16 cellular contexts compared by ENCODE assay signal in genomic region chr5:173883347-173883924, GRCh38.
"Had no signal": no experiment of that assay in that cellular context is flagged by ENCODE, and none has a peak within 500 bp of the region (broad histone marks: within the 10 kb centered on the region; RNA-seq: fewer than 3 reads in every experiment).

No MANE protein-coding gene starts in this region.

- H3K4me3 ChIP-seq: cardiac muscle cell, gastrocnemius medialis, heart right ventricle, right atrium auricular region, skin epidermis, transverse colon had no signal

- H3K27ac ChIP-seq: cardiac muscle cell, gastrocnemius medialis, right atrium auricular region had no signal

- H3K27ac Mint-ChIP-seq: activated naive CD4-positive, alpha-beta T cell treated with anti-CD3 and anti-CD28 coated beads for 36 hours; activated T-helper 2 cell treated with anti-CD3 and anti-CD28 coated beads, Interferon-gamma antibody, Interleukin-2, Interleukin-4, amounts not matched to agents 10 μg/mL and 5 μg/mL and 100 μg/mL, durations not matched to agents 14 hours and 24 hours and 36 hours had no signal

- H3K9me3 ChIP-seq: gastrocnemius medialis, heart right ventricle, neutrophil, right atrium auricular region, transverse colon had no signal

- H3K36me3 ChIP-seq: cardiac muscle cell, gastrocnemius medialis, heart right ventricle, neutrophil, right atrium auricular region, transverse colon had no signal

- H3K27me3 ChIP-seq: cardiac muscle cell, gastrocnemius medialis, heart right ventricle, neutrophil, right atrium auricular region, transverse colon had no signal

- H3K27me3 Mint-ChIP-seq: naive thymus-derived CD4-positive, alpha-beta T cell had no signal

- H3K4me3 Mint-ChIP-seq: activated naive CD4-positive, alpha-beta T cell treated with anti-CD3 and anti-CD28 coated beads for 36 hours had no signal

- DNase-seq: activated CD4-positive, CD25-positive, alpha-beta regulatory T cell treated with anti-CD3 and anti-CD28 coated beads, Interleukin-2, amount 50 U/mL, for 72 hours; activated naive CD4-positive, alpha-beta T cell treated with anti-CD3 and anti-CD28 coated beads for 36 hours; gastrocnemius medialis; heart right ventricle; naive thymus-derived CD4-positive, alpha-beta T cell; posterior cingulate gyrus; stimulated activated CD4-positive, alpha-beta T cell treated with anti-CD3 and anti-CD28 coated beads, Interleukin-4, amount 100 ng/mL, for 4 hours; stimulated activated CD8-positive, alpha-beta memory T cell treated with anti-CD3 and anti-CD28 coated beads, Interleukin-4, amount 100 ng/mL, for 48 hours; stimulated activated naive CD4-positive, alpha-beta T cell treated with Interleukin-2 at 50 U/mL for 16 hours; substantia nigra; transverse colon had no signal
